Comparison of ENCODE assay signal across 10 cellular contexts in the genomic region with DNA sequence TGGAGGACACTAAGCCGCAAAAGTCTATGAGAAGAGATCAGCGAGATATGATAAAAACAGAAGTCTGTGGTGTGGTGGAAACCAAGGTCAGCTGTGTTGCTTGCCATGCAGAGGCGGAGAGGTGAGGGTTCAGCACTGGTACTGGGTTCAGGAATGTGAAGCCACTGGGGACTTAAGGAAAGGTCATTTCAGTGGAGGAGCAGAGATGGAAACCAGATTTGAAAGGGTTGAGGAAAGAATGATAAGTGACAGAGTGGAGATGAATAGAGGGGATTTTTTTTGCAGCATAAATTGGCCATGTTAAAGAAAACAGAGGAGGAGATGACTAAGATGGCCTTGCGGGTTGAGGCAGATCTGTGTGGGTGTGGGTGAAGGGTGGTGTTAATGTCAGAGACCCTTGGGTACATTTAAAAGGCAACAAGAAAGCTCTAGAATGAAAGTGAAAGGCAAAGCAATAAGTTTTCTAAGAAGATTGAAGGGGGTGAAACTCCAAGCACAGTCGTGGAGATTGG.
DNase-seq lines count a peak whose midpoint lies in the region; ATAC-seq and TF ChIP-seq lines count a peak whose summit lies in the region.
"Had no signal": no experiment of that assay in that cellular context is flagged by ENCODE, and none has a peak within 500 bp of the region (broad histone marks: within the 10 kb centered on the region; RNA-seq: fewer than 3 reads in every experiment).

No MANE protein-coding gene starts in this region.

- in situ Hi-C loops in brain microvascular endothelial cell (cut with HindIII; ENCODE audit: low pct_ligation_motif_present, low sequenced_read_pairs) = no loop called here

- peaks cover 0 to 10% of the 10 kb centered on the region in 2 donors for H3K27me3 Mint-ChIP-seq in effector memory CD8-positive, alpha-beta T cell

- ATAC-seq in GM18498 (IDR thresholded peaks at IDR 0.05; ENCODE audit: unreplicated experiment) (peak; percentile 64), GM19452 (IDR thresholded peaks at IDR 0.05; ENCODE audit: unreplicated experiment) (peak; percentile 69), HG03108 (IDR thresholded peaks at IDR 0.05; ENCODE audit: unreplicated experiment) (peak; percentile 68), foreskin keratinocyte (no peak)
- ATAC-seq in effector memory CD8-positive, alpha-beta T cell (replicated peaks) = peak; percentile 63
- ATAC-seq: T-cell had no signal

- H3K27ac ChIP-seq in brain microvascular endothelial cell (no peak overlapping the region), foreskin keratinocyte (no peak overlapping the region)

- no peaks in the 10 kb centered on the region for H3K4me1 ChIP-seq in foreskin keratinocyte

- no peak overlapping the region for H3K4me3 ChIP-seq in brain microvascular endothelial cell (ENCODE audit: low read depth, low read length)

- TF ChIP-seq CTCF in brain microvascular endothelial cell (IDR thresholded peaks at IDR 0.05; ENCODE audit: low read depth, low read length, missing control alignments) = no peak
- no peak for TF ChIP-seq CTCF in foreskin keratinocyte (conservative IDR thresholded peaks at IDR 0.05)

- H3K27me3 ChIP-seq in brain microvascular endothelial cell (replicated peaks) (no peaks in the 10 kb centered on the region), foreskin keratinocyte (no peaks in the 10 kb centered on the region)

- H3K36me3 ChIP-seq in brain microvascular endothelial cell (replicated peaks) = no peaks in the 10 kb centered on the region

- no peak for DNase-seq in effector memory CD8-positive, alpha-beta T cell
- DNase-seq in brain microvascular endothelial cell = no peak
- DNase-seq in inferior parietal cortex (ENCODE audit: extremely low spot score) = no peak
- DNase-seq in NCI-H187 treated with DMSO at 0.1 percent for 48 hours (lab: John Stamatoyannopoulos, UW) = no peak
- DNase-seq in foreskin keratinocyte = no peak
- DNase-seq: NCI-H1694, T-cell had no signal

- H3K36me3 Mint-ChIP-seq in effector memory CD8-positive, alpha-beta T cell (ENCODE audit: insufficient read depth) = no peaks in the 10 kb centered on the region
- H3K36me3 Mint-ChIP-seq: T-cell had no signal

- H3K9me3 Mint-ChIP-seq in effector memory CD8-positive, alpha-beta T cell = no peaks in the 10 kb centered on the region

- H3K4me3 Mint-ChIP-seq in effector memory CD8-positive, alpha-beta T cell = peak overlapping the region in 1 of 2 donors; percentile 0
- H3K4me3 Mint-ChIP-seq: T-cell had no signal

- H3K4me1 Mint-ChIP-seq in effector memory CD8-positive, alpha-beta T cell (ENCODE audit: low read depth in 2 of 2) = no peaks in the 10 kb centered on the region

- H3K27ac Mint-ChIP-seq in effector memory CD8-positive, alpha-beta T cell = no peak overlapping the region
- H3K27ac Mint-ChIP-seq: T-cell had no signal
